22 cellular contexts compared by ENCODE assay signal in the genomic region with DNA sequence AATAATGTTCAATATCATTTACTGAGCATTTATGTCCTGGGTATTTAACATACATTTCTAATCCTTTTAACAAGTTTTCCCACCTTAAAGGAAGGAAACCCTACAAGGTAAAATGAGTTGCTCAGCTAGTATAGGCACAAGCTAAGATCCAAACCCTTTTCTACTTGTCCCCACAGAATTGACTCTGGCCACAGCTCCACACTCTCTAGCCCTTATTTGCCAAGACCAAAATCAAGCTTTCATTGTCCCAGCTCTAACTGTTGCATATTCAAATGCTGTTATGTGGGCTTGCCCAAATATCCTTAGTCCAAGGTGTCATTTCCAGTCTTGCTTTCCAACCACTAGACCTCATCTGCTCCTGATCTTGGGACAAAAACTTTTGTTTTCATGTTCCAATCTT.
"Had no signal": no experiment of that assay in that cellular context is flagged by ENCODE, and none has a peak within 500 bp of the region (broad histone marks: within the 10 kb centered on the region; RNA-seq: fewer than 3 reads in every experiment).

No MANE protein-coding gene starts in this region.

- H3K9me3 ChIP-seq: SJCRH30 had no signal

- H3K4me2 ChIP-seq: KMS-11 had no signal

- H3K9me3 Mint-ChIP-seq: activated naive CD4-positive, alpha-beta T cell treated with anti-CD3 and anti-CD28 coated beads for 36 hours; activated T-cell treated with anti-CD3 and anti-CD28 coated beads, Interleukin-2, amount 50 U/mL, for 24 hours; activated T-helper 1 cell treated with anti-CD3 and anti-CD28 coated beads, Interleukin-12 subunit alpha, Interleukin-12 subunit beta, Interleukin-2, Interleukin-4 antibody, amounts not matched to agents 30 ng/mL and 10 ng/mL and 1 ng/mL, durations not matched to agents 14 hours and 24 hours and 36 hours had no signal

- H3K27me3 ChIP-seq: SJCRH30 had no signal

- H3K36me3 Mint-ChIP-seq: activated naive CD8-positive, alpha-beta T cell had no signal

- DNase-seq: activated CD4-positive, alpha-beta T cell treated with anti-CD3 and anti-CD28 coated beads for 48 hours; activated CD4-positive, alpha-beta T cell treated with anti-CD3 and anti-CD28 coated beads, Interleukin-2, amount 50 U/mL, for 4 hours; activated CD4-positive, CD25-positive, alpha-beta regulatory T cell treated with anti-CD3 and anti-CD28 coated beads, Interleukin-2, amount 50 U/mL, for 72 hours; activated CD8-positive, alpha-beta T cell treated with anti-CD3 and anti-CD28 coated beads, Interleukin-2, amount 10 ng/mL, durations not matched to agents 7 days and 5 days; activated effector memory CD4-positive, alpha-beta T cell treated with Interleukin-2 at 50 U/mL for 16 hours; activated naive CD4-positive, alpha-beta T cell treated with anti-CD3 and anti-CD28 coated beads for 36 hours; activated T-cell treated with anti-CD3 and anti-CD28 coated beads, Interleukin-2, amount 50 U/mL, for 24 hours; MV-4-11; NCI-H1105; NCI-H1436; NCI-H1694 treated with DMSO at 0.1 percent for 48 hours; NCI-H2029 treated with DMSO at 0.1 percent for 48 hours; NCI-H345; NCI-H510A; NCI-H526 treated with DMSO at 0.1 percent for 48 hours; NCI-H82; SJCRH30; SW 1271 had no signal

- H3K4me3 ChIP-seq: SJCRH30 had no signal

- H3K4me3 Mint-ChIP-seq: activated CD8-positive, alpha-beta T cell treated with anti-CD3 and anti-CD28 coated beads, Interleukin-2, amount 10 ng/mL, durations not matched to agents 7 days and 5 days; activated naive CD4-positive, alpha-beta T cell treated with anti-CD3 and anti-CD28 coated beads for 36 hours; activated naive CD8-positive, alpha-beta T cell; activated T-cell treated with anti-CD3 and anti-CD28 coated beads, Interleukin-2, amount 50 U/mL, for 24 hours; activated T-helper 1 cell treated with anti-CD3 and anti-CD28 coated beads, Interleukin-12 subunit alpha, Interleukin-12 subunit beta, Interleukin-2, Interleukin-4 antibody, amounts not matched to agents 30 ng/mL and 10 ng/mL and 1 ng/mL, durations not matched to agents 14 hours and 24 hours and 36 hours had no signal

- H3K4me1 ChIP-seq: SJCRH30 had no signal

- ATAC-seq: activated CD8-positive, alpha-beta T cell treated with anti-CD3 and anti-CD28 coated beads, Interleukin-2, amount 10 ng/mL, durations not matched to agents 7 days and 5 days; SK-N-SH treated with all-trans-retinoic acid at 6 μM for 48 hours had no signal

- H3K27ac ChIP-seq: KMS-11, SJCRH30 had no signal

- H3K27ac Mint-ChIP-seq: activated CD8-positive, alpha-beta T cell treated with anti-CD3 and anti-CD28 coated beads, Interleukin-2, amount 10 ng/mL, durations not matched to agents 7 days and 5 days; activated naive CD4-positive, alpha-beta T cell treated with anti-CD3 and anti-CD28 coated beads for 36 hours; activated naive CD8-positive, alpha-beta T cell; activated T-cell treated with anti-CD3 and anti-CD28 coated beads, Interleukin-2, amount 50 U/mL, for 24 hours; activated T-helper 1 cell treated with anti-CD3 and anti-CD28 coated beads, Interleukin-12 subunit alpha, Interleukin-12 subunit beta, Interleukin-2, Interleukin-4 antibody, amounts not matched to agents 30 ng/mL and 10 ng/mL and 1 ng/mL, durations not matched to agents 14 hours and 24 hours and 36 hours had no signal

- H3K9ac ChIP-seq: KMS-11 had no signal

- H3K36me3 ChIP-seq: SJCRH30 had no signal
